ENCODE assay signal across 20 cellular contexts in the genomic region with DNA sequence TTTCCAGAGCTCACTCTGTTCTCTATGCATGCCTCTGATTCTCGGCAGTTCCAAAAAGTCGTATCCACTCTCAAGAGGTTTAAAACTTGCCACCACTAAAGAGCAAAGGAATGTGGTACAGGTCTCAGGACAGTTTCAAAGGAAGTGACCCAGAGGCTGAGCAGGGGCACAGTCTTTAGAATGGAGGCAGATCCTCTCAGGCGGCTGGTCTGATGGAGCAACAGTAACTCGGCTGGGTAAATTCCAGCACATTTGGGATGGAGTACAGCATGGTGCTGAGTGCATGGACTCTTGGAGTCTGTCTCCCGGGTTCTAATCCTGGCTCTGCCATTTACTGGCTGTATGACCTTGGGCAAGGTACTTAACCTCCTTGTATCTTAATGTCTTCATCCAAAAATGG.
DNase-seq lines count a peak whose midpoint lies in the region; ATAC-seq and TF ChIP-seq lines count a peak whose summit lies in the region.
"Had no signal": no experiment of that assay in that cellular context is flagged by ENCODE, and none has a peak within 500 bp of the region (broad histone marks: within the 10 kb centered on the region; RNA-seq: fewer than 3 reads in every experiment).

No MANE protein-coding gene starts in this region.

- peaks cover 5% of the 10 kb centered on the region for H3K36me3 ChIP-seq in OCI-LY7 (ENCODE audit: insufficient read depth, low read length)
- H3K36me3 ChIP-seq in aorta (ENCODE audit: control insufficient read depth in 1 of 2, insufficient read depth in 2 of 2, low read length in 1 of 2) = no peaks in the 10 kb centered on the region
- H3K36me3 ChIP-seq in SK-N-SH (replicated peaks in 1 of 2; ENCODE audit: control insufficient read depth in 1 of 2, insufficient read depth in 2 of 2, low read length in 1 of 2) = no peaks in the 10 kb centered on the region
- H3K36me3 ChIP-seq: SJCRH30 had no signal

- CTCF ChIA-PET in activated CD8-positive, alpha-beta T cell treated with anti-CD3 and anti-CD28 coated beads, Interleukin-2, amount 10 ng/mL, durations not matched to agents 7 days and 5 days (lab: Charles Lee) = interaction anchor here (0.6 to 1.8 kb wide), 2 partner anchors 9 to 98 kb away, joined by 3 to 9 read pairs; no protein-coding TSS in a partner anchor
- CTCF ChIA-PET in activated CD8-positive, alpha-beta T cell treated with anti-CD3 and anti-CD28 coated beads for 36 hours (lab: Charles Lee) = interaction anchor here (1.1 kb wide), 2 partner anchors 8 to 10 kb away, joined by 5 to 7 read pairs; no protein-coding TSS in a partner anchor
- CTCF ChIA-PET in OCI-LY7 (lab: Charles Lee; ENCODE audit: unreplicated experiment) = interaction anchor here (1.7 kb wide), 1 partner anchor 8 kb away, joined by 6 read pairs; no protein-coding TSS in a partner anchor
- CTCF ChIA-PET in SK-N-SH (lab: Yijun Ruan, JAX) = interaction anchor here (1.0 kb wide), 1 partner anchor 9 kb away, joined by 7 read pairs; no protein-coding TSS in a partner anchor

- intact Hi-C loops in activated CD8-positive, alpha-beta T cell treated with anti-CD3 and anti-CD28 coated beads for 36 hours (cut with micrococcal nuclease) = no loop called here
- intact Hi-C loops in OCI-LY7 (cut with micrococcal nuclease; ENCODE audit: unreplicated experiment) (loop anchor here (5.0 kb wide), 1 partner anchor 1027 kb away; no protein-coding TSS in a partner anchor), aorta (cut with DNase I) (loop anchor here (5.0 kb wide), 2 partner anchors 87 to 287 kb away; partner anchors contain the start of gene BACH2 (in 1 of the 2))

- H3K4me2 ChIP-seq in OCI-LY7 (ENCODE audit: low read length) = peak overlapping the region; percentile 90
- no peak overlapping the region for H3K4me2 ChIP-seq in SK-N-SH

- peaks cover 43% of the 10 kb centered on the region; the same call in 1 of the 2 replicates for H3K79me2 ChIP-seq in OCI-LY7 (ENCODE audit: insufficient read depth, low read depth, low read length)
- H3K79me2 ChIP-seq in SK-N-SH (ENCODE audit: insufficient read depth) = no peaks in the 10 kb centered on the region

- H3K27ac ChIP-seq in OCI-LY7 (ENCODE audit: low read depth, low read length, poor library complexity, severe bottlenecking) (peak overlapping the region; percentile 97), aorta (ENCODE audit: low read depth in 1 of 2, low read length in 2 of 2) (peak overlapping the region; percentile 61 to 85), SK-N-SH (ENCODE audit: low read depth in 2 of 2, low read length in 1 of 2) (no peak overlapping the region)
- H3K27ac ChIP-seq: GM23248, SJCRH30 had no signal

- H3K4me3 ChIP-seq in OCI-LY7 (ENCODE audit: low read depth, low read length, poor library complexity, severe bottlenecking) (peak overlapping the region; percentile 51), aorta (ENCODE audit: low read length in 2 of 2) (no peak overlapping the region), SK-N-SH (ENCODE audit: low read depth in 2 of 2, low read length in 1 of 2) (no peak overlapping the region)
- H3K4me3 ChIP-seq: GM12878, GM23248, SJCRH30 had no signal

- H3K4me1 ChIP-seq in OCI-LY7 (ENCODE audit: insufficient read depth, low read length, poor library complexity, severe bottlenecking) = peaks cover 98% of the 10 kb centered on the region
- H3K4me1 ChIP-seq in aorta (ENCODE audit: control insufficient read depth in 1 of 2, insufficient read depth in 2 of 2, low read length in 2 of 2) = peaks cover 0 to 4% of the 10 kb centered on the region in 2 donors
- no peaks in the 10 kb centered on the region; a peak in 1 of 4 replicates for H3K4me1 ChIP-seq in SK-N-SH (ENCODE audit: control insufficient read depth in 1 of 2, insufficient read depth in 2 of 2, low read depth in 1 of 2, low read length in 1 of 2)
- H3K4me1 ChIP-seq: Caco-2, SJCRH30 had no signal

- H3K4me1 Mint-ChIP-seq in activated CD8-positive, alpha-beta T cell treated with anti-CD3 and anti-CD28 coated beads, Interleukin-2, amount 10 ng/mL, durations not matched to agents 7 days and 5 days (ENCODE audit: low read depth) = peaks cover 27% of the 10 kb centered on the region
- H3K4me1 Mint-ChIP-seq in activated CD8-positive, alpha-beta T cell treated with anti-CD3 and anti-CD28 coated beads for 36 hours (ENCODE audit: low read depth) = peaks cover 43% of the 10 kb centered on the region
- H3K4me1 Mint-ChIP-seq in memory B cell = peaks cover 43% of the 10 kb centered on the region

- no peaks in the 10 kb centered on the region for H3K36me3 Mint-ChIP-seq in activated CD8-positive, alpha-beta T cell treated with anti-CD3 and anti-CD28 coated beads, Interleukin-2, amount 10 ng/mL, durations not matched to agents 7 days and 5 days (ENCODE audit: low read depth)
- H3K36me3 Mint-ChIP-seq in activated CD8-positive, alpha-beta T cell treated with anti-CD3 and anti-CD28 coated beads for 36 hours (ENCODE audit: low read depth) = no peaks in the 10 kb centered on the region
- H3K36me3 Mint-ChIP-seq in memory B cell = no peaks in the 10 kb centered on the region

- H3K9me3 ChIP-seq in OCI-LY7 (ENCODE audit: low read length) (peaks cover 5% of the 10 kb centered on the region; the same call in 1 of the 2 replicates), aorta (ENCODE audit: control insufficient read depth, low read length) (no peaks in the 10 kb centered on the region), SK-N-SH (no peaks in the 10 kb centered on the region)
- H3K9me3 ChIP-seq: Caco-2, SJCRH30 had no signal

- 9 to 11% methylated on average over 5 of the region's 5 CpGs for WGBS in aorta, 2 donors
- 95% methylated on average over 5 of the region's 5 CpGs for WGBS in SK-N-SH (ENCODE audit: low lambda C conversion rate)

- H3K9me2 ChIP-seq in OCI-LY7 (ENCODE audit: insufficient read depth, low read length) (no peaks in the 10 kb centered on the region), SK-N-SH (no peaks in the 10 kb centered on the region)

- peaks cover 9% of the 10 kb centered on the region for H3K27me3 Mint-ChIP-seq in activated CD8-positive, alpha-beta T cell treated with anti-CD3 and anti-CD28 coated beads, Interleukin-2, amount 10 ng/mL, durations not matched to agents 7 days and 5 days (ENCODE audit: low read depth)
- no peaks in the 10 kb centered on the region for H3K27me3 Mint-ChIP-seq in activated CD8-positive, alpha-beta T cell treated with anti-CD3 and anti-CD28 coated beads for 36 hours
- H3K27me3 Mint-ChIP-seq in memory B cell = peaks cover 3% of the 10 kb centered on the region

- H4K20me1 ChIP-seq in OCI-LY7 (ENCODE audit: insufficient read depth, low read length) (no peaks in the 10 kb centered on the region), SK-N-SH (ENCODE audit: insufficient read depth) (no peaks in the 10 kb centered on the region)

- DNase-seq in activated CD8-positive, alpha-beta T cell treated with anti-CD3 and anti-CD28 coated beads, Interleukin-2, amount 10 ng/mL, durations not matched to agents 7 days and 5 days = peak; percentile 5
- no peak for DNase-seq in activated CD8-positive, alpha-beta T cell treated with anti-CD3 and anti-CD28 coated beads for 36 hours
- DNase-seq in OCI-LY7 (ENCODE audit: low spot score) (peak; percentile 35), memory B cell (ENCODE audit: low spot score in 2 of 2) (no peak), aorta (no peak), SK-N-SH (no peak)
- no peak for DNase-seq in activated CD4-positive, alpha-beta T cell treated with anti-CD3 and anti-CD28 coated beads, Interleukin-2, amount 50 U/mL, for 4 hours
- DNase-seq: 8988T; Caco-2; CD4-positive, alpha-beta T cell; GM23248; KBM-7; MV-4-11; NCI-H1417; NCI-H187; NCI-H2107; NCI-H510A treated with DMSO at 0.1 percent for 48 hours; SJCRH30 had no signal

- no peak for TF ChIP-seq CTCF in activated CD8-positive, alpha-beta T cell treated with anti-CD3 and anti-CD28 coated beads for 36 hours (IDR thresholded peaks at IDR 0.05)
- no peak for TF ChIP-seq CTCF in OCI-LY7 (conservative IDR thresholded peaks at IDR 0.05; ENCODE audit: low read length)
- TF ChIP-seq CTCF in SK-N-SH (IDR thresholded peaks at IDR 0.05) = no peak

- no peaks in the 10 kb centered on the region for H3F3A ChIP-seq in SK-N-SH (replicated peaks; ENCODE audit: insufficient read depth)

- H3K27me3 ChIP-seq in aorta (ENCODE audit: control insufficient read depth in 1 of 2, insufficient read depth in 2 of 2, low read length in 1 of 2) (no peaks in the 10 kb centered on the region), SK-N-SH (ENCODE audit: insufficient read depth) (no peaks in the 10 kb centered on the region; the same call in 1 of the 2 replicates)
- H3K27me3 ChIP-seq: SJCRH30 had no signal

- no peak for TF ChIP-seq EP300 in SK-N-SH (IDR thresholded peaks at IDR 0.05; ENCODE audit: borderline replicate concordance in 1 of 2, low read depth in 1 of 2, low read length in 1 of 2)

- no peak for ATAC-seq in activated CD8-positive, alpha-beta T cell treated with anti-CD3 and anti-CD28 coated beads, Interleukin-2, amount 10 ng/mL, durations not matched to agents 7 days and 5 days
- no peak for ATAC-seq in activated CD8-positive, alpha-beta T cell treated with anti-CD3 and anti-CD28 coated beads for 36 hours
- ATAC-seq in memory B cell (ENCODE audit: low read depth) (no peak), aorta (ENCODE audit: low FRiP score) (no peak), HG03159 (IDR thresholded peaks at IDR 0.05; ENCODE audit: unreplicated experiment) (no peak)
- ATAC-seq: GM12878 had no signal

- H3K9me3 Mint-ChIP-seq in activated CD8-positive, alpha-beta T cell treated with anti-CD3 and anti-CD28 coated beads, Interleukin-2, amount 10 ng/mL, durations not matched to agents 7 days and 5 days (ENCODE audit: insufficient read depth) = no peaks in the 10 kb centered on the region
- no peaks in the 10 kb centered on the region for H3K9me3 Mint-ChIP-seq in activated CD8-positive, alpha-beta T cell treated with anti-CD3 and anti-CD28 coated beads for 36 hours
- no peaks in the 10 kb centered on the region for H3K9me3 Mint-ChIP-seq in memory B cell
- H3K9me3 Mint-ChIP-seq: CD4-positive, alpha-beta T cell had no signal

- TF ChIP-seq RAD21 in SK-N-SH (IDR thresholded peaks at IDR 0.05; ENCODE audit: low read length) = no peak

- BruUV-seq in OCI-LY7 (replicated peaks; lab: Mats Ljungman, UMichigan) = no TSS peak

- no peak overlapping the region for H3K9ac ChIP-seq in SK-N-SH
- H3K9ac ChIP-seq: GM23248 had no signal

- POLR2A ChIA-PET in activated CD8-positive, alpha-beta T cell treated with anti-CD3 and anti-CD28 coated beads, Interleukin-2, amount 10 ng/mL, durations not matched to agents 7 days and 5 days (lab: Charles Lee) = no interaction called here
- POLR2A ChIA-PET in activated CD8-positive, alpha-beta T cell treated with anti-CD3 and anti-CD28 coated beads for 36 hours (lab: Charles Lee) = interaction anchor here (1.0 kb wide), 1 partner anchor 33 kb away, joined by 3 read pairs; no protein-coding TSS in a partner anchor
- POLR2A ChIA-PET in OCI-LY7 (lab: Charles Lee) (interaction anchor here (0.6 to 6.5 kb wide), 15 partner anchors 8 to 1240 kb away, joined by 3 to 71 read pairs (median 7); partner anchors contain the start of gene BACH2), SK-N-SH (lab: Yijun Ruan, JAX) (no interaction called here)

- no peak overlapping the region for H3K27ac Mint-ChIP-seq in activated CD8-positive, alpha-beta T cell treated with anti-CD3 and anti-CD28 coated beads, Interleukin-2, amount 10 ng/mL, durations not matched to agents 7 days and 5 days
- no peak overlapping the region for H3K27ac Mint-ChIP-seq in activated CD8-positive, alpha-beta T cell treated with anti-CD3 and anti-CD28 coated beads for 36 hours
- peak overlapping the region; percentile 3 for H3K27ac Mint-ChIP-seq in memory B cell
- H3K27ac Mint-ChIP-seq: CD4-positive, alpha-beta T cell had no signal

- H2AFZ ChIP-seq in OCI-LY7 (ENCODE audit: low read length) (peak overlapping the region; percentile 62), SK-N-SH (ENCODE audit: low read depth) (no peak overlapping the region)
- H2AFZ ChIP-seq: GM23248 had no signal

- no peak overlapping the region for H3K4me3 Mint-ChIP-seq in activated CD8-positive, alpha-beta T cell treated with anti-CD3 and anti-CD28 coated beads, Interleukin-2, amount 10 ng/mL, durations not matched to agents 7 days and 5 days
- H3K4me3 Mint-ChIP-seq in activated CD8-positive, alpha-beta T cell treated with anti-CD3 and anti-CD28 coated beads for 36 hours = no peak overlapping the region
- no peak overlapping the region for H3K4me3 Mint-ChIP-seq in memory B cell
- H3K4me3 Mint-ChIP-seq: CD4-positive, alpha-beta T cell had no signal

Comparison
In these comparisons a context has a peak if more than half of its experiments do, and no peak if none do; other contexts are left out.
1. DNase-seq: peak in activated CD8-positive, alpha-beta T cell treated with anti-CD3 and anti-CD28 coated beads, Interleukin-2, amount 10 ng/mL, durations not matched to agents 7 days and 5 days (single experiment) and OCI-LY7 (single experiment); none in activated CD8-positive, alpha-beta T cell treated with anti-CD3 and anti-CD28 coated beads for 36 hours (single experiment), memory B cell (0 of 2), aorta (0 of 2), activated CD4-positive, alpha-beta T cell treated with anti-CD3 and anti-CD28 coated beads, Interleukin-2, amount 50 U/mL, for 4 hours (0 of 2) and SK-N-SH (single experiment).
2. POLR2A ChIA-PET loops: an anchor here in activated CD8-positive, alpha-beta T cell treated with anti-CD3 and anti-CD28 coated beads for 36 hours (1.0 kb wide) and OCI-LY7 (0.6 to 6.5 kb wide); none called in activated CD8-positive, alpha-beta T cell treated with anti-CD3 and anti-CD28 coated beads, Interleukin-2, amount 10 ng/mL, durations not matched to agents 7 days and 5 days and SK-N-SH.
3. H3K27ac ChIP-seq: peak in OCI-LY7 (single experiment) and aorta (2 of 2); none in SK-N-SH (0 of 2).